12 cellular contexts compared by ENCODE assay signal in genomic region chr1:27968692-27969091, GRCh38. TPM values are rescaled to one million over a fixed set of nuclear protein-coding genes. Genes with fewer than 3 reads are reported as not detected.
DNase-seq lines count a peak whose midpoint lies in the region; ATAC-seq and TF ChIP-seq lines count a peak whose summit lies in the region.
"Had no signal": no experiment of that assay in that cellular context is flagged by ENCODE, and none has a peak within 500 bp of the region (broad histone marks: within the 10 kb centered on the region; RNA-seq: fewer than 3 reads in every experiment).

No MANE protein-coding gene starts in this region.

- no peaks in the 10 kb centered on the region for H3K27me3 Mint-ChIP-seq in activated T-cell treated with anti-CD3 and anti-CD28 coated beads, Interleukin-2, amount 50 U/mL, for 24 hours
- H3K27me3 Mint-ChIP-seq in activated T-cell treated with anti-CD3 and anti-CD28 coated beads, Interleukin-2, amount 50 U/mL, for 4 hours (ENCODE audit: low read depth) = no peaks in the 10 kb centered on the region
- no peaks in the 10 kb centered on the region for H3K27me3 Mint-ChIP-seq in stimulated activated memory B cell treated with anti-CD40 and anti-IgM and Interleukin-4, amounts not matched to agents 10 μg/mL and 1 μg/mL and 100 μg/mL, for 72 hours

- peaks cover 21% of the 10 kb centered on the region for H3K4me1 Mint-ChIP-seq in activated T-cell treated with anti-CD3 and anti-CD28 coated beads, Interleukin-2, amount 50 U/mL, for 24 hours (ENCODE audit: low read depth)
- peaks cover 23% of the 10 kb centered on the region for H3K4me1 Mint-ChIP-seq in activated T-cell treated with anti-CD3 and anti-CD28 coated beads, Interleukin-2, amount 50 U/mL, for 4 hours (ENCODE audit: low read depth)
- peaks cover 7% of the 10 kb centered on the region for H3K4me1 Mint-ChIP-seq in stimulated activated memory B cell treated with anti-CD40 and anti-IgM and Interleukin-4, amounts not matched to agents 10 μg/mL and 1 μg/mL and 100 μg/mL, for 72 hours

- in situ Hi-C loops in SK-MEL-5 (cut with HindIII; ENCODE audit: low pct_unique_long_range_greater_than_20kb, low sequenced_read_pairs) = no loop called here

- peaks cover 79% of the 10 kb centered on the region for H3K36me3 Mint-ChIP-seq in activated T-cell treated with anti-CD3 and anti-CD28 coated beads, Interleukin-2, amount 50 U/mL, for 24 hours (ENCODE audit: low read depth)
- peaks cover 19% of the 10 kb centered on the region for H3K36me3 Mint-ChIP-seq in activated T-cell treated with anti-CD3 and anti-CD28 coated beads, Interleukin-2, amount 50 U/mL, for 4 hours (ENCODE audit: insufficient read depth)
- H3K36me3 Mint-ChIP-seq in stimulated activated memory B cell treated with anti-CD40 and anti-IgM and Interleukin-4, amounts not matched to agents 10 μg/mL and 1 μg/mL and 100 μg/mL, for 72 hours = peaks cover 40% of the 10 kb centered on the region

- no peak overlapping the region for H3K4me3 ChIP-seq in fibroblast of the aortic adventitia (ENCODE audit: low read depth, low read length)
- H3K4me3 ChIP-seq: lung had no signal

- no peak for ATAC-seq in activated T-cell treated with anti-CD3 and anti-CD28 coated beads, Interleukin-2, amount 50 U/mL, for 4 hours
- no peak for ATAC-seq in stimulated activated memory B cell treated with anti-CD40 and anti-IgM and Interleukin-4, amounts not matched to agents 10 μg/mL and 1 μg/mL and 100 μg/mL, for 72 hours
- ATAC-seq in HG03469 (IDR thresholded peaks at IDR 0.05; ENCODE audit: unreplicated experiment) = no peak

- no peak for TF ChIP-seq CTCF in fibroblast of the aortic adventitia (IDR thresholded peaks at IDR 0.05; ENCODE audit: insufficient read depth, low read length)

- no peak overlapping the region for H3K4me3 Mint-ChIP-seq in activated T-cell treated with anti-CD3 and anti-CD28 coated beads, Interleukin-2, amount 50 U/mL, for 24 hours
- no peak overlapping the region for H3K4me3 Mint-ChIP-seq in activated T-cell treated with anti-CD3 and anti-CD28 coated beads, Interleukin-2, amount 50 U/mL, for 4 hours
- H3K4me3 Mint-ChIP-seq in stimulated activated memory B cell treated with anti-CD40 and anti-IgM and Interleukin-4, amounts not matched to agents 10 μg/mL and 1 μg/mL and 100 μg/mL, for 72 hours = no peak overlapping the region
- H3K4me3 Mint-ChIP-seq: CD14-positive monocyte had no signal

- peak overlapping the region; percentile 79 for H3K27ac Mint-ChIP-seq in activated T-cell treated with anti-CD3 and anti-CD28 coated beads, Interleukin-2, amount 50 U/mL, for 24 hours
- H3K27ac Mint-ChIP-seq in stimulated activated memory B cell treated with anti-CD40 and anti-IgM and Interleukin-4, amounts not matched to agents 10 μg/mL and 1 μg/mL and 100 μg/mL, for 72 hours = peak overlapping the region; percentile 4

- H3K9me3 Mint-ChIP-seq in activated T-cell treated with anti-CD3 and anti-CD28 coated beads, Interleukin-2, amount 50 U/mL, for 24 hours = no peaks in the 10 kb centered on the region
- no peaks in the 10 kb centered on the region for H3K9me3 Mint-ChIP-seq in activated T-cell treated with anti-CD3 and anti-CD28 coated beads, Interleukin-2, amount 50 U/mL, for 4 hours
- H3K9me3 Mint-ChIP-seq in stimulated activated memory B cell treated with anti-CD40 and anti-IgM and Interleukin-4, amounts not matched to agents 10 μg/mL and 1 μg/mL and 100 μg/mL, for 72 hours = no peaks in the 10 kb centered on the region
- H3K9me3 Mint-ChIP-seq: CD14-positive monocyte had no signal

- DNase-seq in activated T-cell treated with anti-CD3 and anti-CD28 coated beads, Interleukin-2, amount 50 U/mL, for 24 hours = peak; percentile 2
- DNase-seq in activated T-cell treated with anti-CD3 and anti-CD28 coated beads, Interleukin-2, amount 50 U/mL, for 4 hours = no peak
- DNase-seq in SK-MEL-5 (ENCODE audit: low read depth, low spot score) = peak; percentile 47
- DNase-seq in fibroblast of the aortic adventitia (ENCODE audit: low read depth) = peak; percentile 93
- DNase-seq in cortex of kidney (lab: John Stamatoyannopoulos, UW) = no peak
- no peak for DNase-seq in HT-29 (ENCODE audit: low spot score)
- DNase-seq: activated CD4-positive, CD25-positive, alpha-beta regulatory T cell; NCI-H524 had no signal

RNA-seq across cellular contexts. Expression of gene XKR8, which starts 8.9 kb away (rescaled TPM):
- total RNA-seq in activated T-cell treated with anti-CD3 and anti-CD28 coated beads, Interleukin-2, amount 50 U/mL, for 4 hours = 1 to 10 TPM; 6.8 to 8.3 (median 7.0) TPM
- not detected in 2 replicates for total RNA-seq in SK-MEL-5 (2014; rRNA removed; shearing (Covaris generic))
- not detected in 2 replicates for polyA plus RNA-seq in SK-MEL-5 (2015; cell fraction: cytosol; rRNA removed)
- 0.06 TPM in 1 of 2 replicates, not detected in the other for polyA plus RNA-seq in SK-MEL-5 (2015; cell fraction: nucleus; rRNA removed)
- 4.9 and 5.9 TPM in 2 replicates for total RNA-seq in fibroblast of the aortic adventitia (ENCODE audit: low replicate concordance)
- total RNA-seq in HT-29 (2014; rRNA removed; shearing (Covaris generic)) = 3.1 and 3.3 TPM in 2 replicates

RNA-seq across cellular contexts. Expression of gene SMPDL3B, which starts 33.9 kb away (rescaled TPM):
- total RNA-seq in activated T-cell treated with anti-CD3 and anti-CD28 coated beads, Interleukin-2, amount 50 U/mL, for 4 hours = under 1 TPM; 0.16 to 0.43 (median 0.22) TPM
- 1.0 and 2.0 TPM in 2 replicates for total RNA-seq in SK-MEL-5 (2014; rRNA removed; shearing (Covaris generic))
- 3.0 and 5.0 TPM in 2 replicates for polyA plus RNA-seq in SK-MEL-5 (2015; cell fraction: cytosol; rRNA removed)
- 0.44 and 5.7 TPM in 2 replicates for polyA plus RNA-seq in SK-MEL-5 (2015; cell fraction: nucleus; rRNA removed)
- 0.09 TPM in 1 of 2 replicates, not detected in the other for total RNA-seq in fibroblast of the aortic adventitia (ENCODE audit: low replicate concordance)
- total RNA-seq in HT-29 (2014; rRNA removed; shearing (Covaris generic)) = 16.2 and 18.2 TPM in 2 replicates

RNA-seq across cellular contexts. Expression of gene RPA2, which starts 54.3 kb away (rescaled TPM):
- total RNA-seq in activated T-cell treated with anti-CD3 and anti-CD28 coated beads, Interleukin-2, amount 50 U/mL, for 4 hours = 100 to 1,000 TPM; 126 to 136 (median 130) TPM
- 50.9 and 51.2 TPM in 2 replicates for total RNA-seq in SK-MEL-5 (2014; rRNA removed; shearing (Covaris generic))
- polyA plus RNA-seq in SK-MEL-5 (2015; cell fraction: cytosol; rRNA removed) = 41.9 and 44.0 TPM in 2 replicates
- 23.0 and 24.1 TPM in 2 replicates for polyA plus RNA-seq in SK-MEL-5 (2015; cell fraction: nucleus; rRNA removed)
- total RNA-seq in fibroblast of the aortic adventitia (ENCODE audit: low replicate concordance) = 12.7 and 42.1 TPM in 2 replicates
- 53.5 and 57.5 TPM in 2 replicates for total RNA-seq in HT-29 (2014; rRNA removed; shearing (Covaris generic))

Comparison
In these comparisons a context has a peak if more than half of its experiments do, and no peak if none do; other contexts are left out.
1. DNase-seq: peak in activated T-cell treated with anti-CD3 and anti-CD28 coated beads, Interleukin-2, amount 50 U/mL, for 24 hours (single experiment), SK-MEL-5 (single experiment) and fibroblast of the aortic adventitia (single experiment); none in activated T-cell treated with anti-CD3 and anti-CD28 coated beads, Interleukin-2, amount 50 U/mL, for 4 hours (single experiment), cortex of kidney (single experiment) and HT-29 (single experiment).